Comparison of ENCODE assay signal across 14 cellular contexts in the genomic region with DNA sequence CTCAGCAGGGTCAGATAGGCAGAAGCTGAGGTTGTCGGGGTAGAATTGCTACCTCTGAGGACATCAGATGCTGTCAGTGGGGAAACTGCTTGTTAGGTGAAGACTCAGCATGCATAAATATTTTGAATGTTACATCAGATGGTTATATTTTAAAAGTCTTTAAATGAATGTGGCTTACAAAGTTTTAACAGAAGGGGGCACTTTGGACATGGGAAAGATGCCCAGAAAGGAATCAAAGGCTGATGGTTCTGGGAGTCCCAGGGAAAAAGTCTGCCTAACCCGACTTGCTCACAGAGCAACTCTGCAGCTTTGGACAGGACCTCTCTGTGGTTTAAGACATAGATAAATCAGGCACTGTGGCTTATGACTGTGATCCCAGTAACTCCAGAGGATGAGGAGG.
DNase-seq lines count a peak whose midpoint lies in the region; ATAC-seq, FAIRE-seq and TF ChIP-seq lines count a peak whose summit lies in the region.
"Had no signal": no experiment of that assay in that cellular context is flagged by ENCODE, and none has a peak within 500 bp of the region (broad histone marks: within the 10 kb centered on the region; RNA-seq: fewer than 3 reads in every experiment).

No MANE protein-coding gene starts in this region.

- peak; percentile 16 for DNase-seq in NCI-H146 (lab: John Stamatoyannopoulos, UW)
- no peak for DNase-seq in NCI-H146 treated with DMSO at 0.1 percent for 48 hours (lab: John Stamatoyannopoulos, UW; ENCODE audit: unreplicated experiment)
- DNase-seq in RCC 7860 (ENCODE audit: low spot score) = peak; percentile 37
- peak; percentile 76 to 83 for DNase-seq in fibroblast of lung (ENCODE audit: low read depth in 2 of 2)
- DNase-seq in smooth muscle cell of the brain vasculature (ENCODE audit: low read depth, low spot score) = peak; percentile 55
- DNase-seq in GM19238 (ENCODE audit: insufficient read length, low spot score) = no peak
- DNase-seq in stimulated activated CD8-positive, alpha-beta memory T cell treated with anti-CD3 and anti-CD28 coated beads, Interleukin-4, amount 100 ng/mL, for 48 hours = no peak
- DNase-seq: 8988T; activated T-cell treated with anti-CD3 and anti-CD28 coated beads, Interleukin-2, amount 50 U/mL, for 4 hours; effector CD4-positive, alpha-beta T cell; Kasumi-1; NK-92 treated with Interleukin-12 subunit alpha and Interleukin-12 subunit beta, amount 100 ng/mL, for 24 hours had no signal

- no peak overlapping the region for H3K9ac ChIP-seq in fibroblast of lung (ENCODE audit: insufficient read depth, low read length)

- peak overlapping the region; percentile 55 for H2AFZ ChIP-seq in fibroblast of lung (ENCODE audit: low read length)

- peak overlapping the region; percentile 3 for H3K27ac ChIP-seq in fibroblast of lung (ENCODE audit: insufficient read depth, low read length)
- H3K27ac ChIP-seq: thoracic aorta had no signal

- peak; percentile 27 for FAIRE-seq in RCC 7860 (lab: Jason Lieb, UNC)

- no peak for ATAC-seq in GM21447 (IDR thresholded peaks at IDR 0.05; ENCODE audit: unreplicated experiment)
- ATAC-seq: activated T-cell treated with anti-CD3 and anti-CD28 coated beads, Interleukin-2, amount 50 U/mL, for 4 hours had no signal

- no peaks in the 10 kb centered on the region for H4K20me1 ChIP-seq in fibroblast of lung (ENCODE audit: control insufficient read depth, extremely low read depth, insufficient read depth, low read length)

- TF ChIP-seq CTCF in fibroblast of lung (conservative IDR thresholded peaks at IDR 0.05 in 1 of 2, IDR thresholded peaks at IDR 0.05 in 1 of 2; ENCODE audit: low read depth in 1 of 2, low read length in 2 of 2) = peak; percentile 28 to 35

- peak overlapping the region; percentile 54 for H3K4me2 ChIP-seq in fibroblast of lung (ENCODE audit: extremely low read depth, insufficient read depth, low read length)

- H3K79me2 ChIP-seq in fibroblast of lung (ENCODE audit: control insufficient read depth, insufficient read depth, low read length) = no peaks in the 10 kb centered on the region

- H3K4me1 ChIP-seq in fibroblast of lung (ENCODE audit: control insufficient read depth, extremely low read depth, insufficient read depth, low read length) = peaks cover 17% of the 10 kb centered on the region

- H3K9me3 ChIP-seq in fibroblast of lung (ENCODE audit: control insufficient read depth, insufficient read depth, low read depth, low read length) = no peaks in the 10 kb centered on the region
- H3K9me3 ChIP-seq: thoracic aorta had no signal

- H3K27me3 ChIP-seq in fibroblast of lung (ENCODE audit: control insufficient read depth, insufficient read depth, low read length) = no peaks in the 10 kb centered on the region

- no peaks in the 10 kb centered on the region for H3K36me3 ChIP-seq in fibroblast of lung (ENCODE audit: control insufficient read depth, insufficient read depth, low read length)
- H3K36me3 ChIP-seq: thoracic aorta had no signal

- H3K4me3 ChIP-seq in fibroblast of lung (replicated peaks in 1 of 4; ENCODE audit: control extremely low read depth in 1 of 4, insufficient read depth in 1 of 4, low read depth in 3 of 4, low read length in 4 of 4) = no peak overlapping the region
- H3K4me3 ChIP-seq: thoracic aorta had no signal

Comparison
In these comparisons a context has a peak if more than half of its experiments do, and no peak if none do; other contexts are left out.
1. DNase-seq: peak in NCI-H146 (single experiment), RCC 7860 (single experiment), fibroblast of lung (2 of 2) and smooth muscle cell of the brain vasculature (single experiment); none in NCI-H146 treated with DMSO at 0.1 percent for 48 hours (single experiment), GM19238 (single experiment) and stimulated activated CD8-positive, alpha-beta memory T cell treated with anti-CD3 and anti-CD28 coated beads, Interleukin-4, amount 100 ng/mL, for 48 hours (single experiment).